19 cellular contexts compared by ENCODE assay signal in the genomic region with DNA sequence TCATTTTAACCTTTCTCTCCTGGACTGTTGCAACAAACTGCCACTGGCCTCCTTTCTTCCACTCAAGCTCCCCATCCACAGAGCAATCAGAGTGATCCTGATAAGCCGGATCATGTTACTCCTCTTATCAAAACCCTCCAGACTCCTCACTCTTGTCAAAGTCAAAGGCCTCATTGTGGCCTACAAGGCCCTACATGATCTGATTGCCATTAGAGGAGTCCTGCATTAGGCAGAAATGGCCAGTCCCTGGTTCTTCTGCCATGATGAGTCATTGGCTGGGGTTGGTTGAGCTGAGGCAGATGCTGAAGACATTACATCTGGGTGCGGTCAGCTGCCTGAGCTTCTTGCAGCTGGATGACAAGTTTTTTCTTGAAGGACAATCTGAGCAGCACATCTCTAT. TPM values are rescaled to one million over a fixed set of nuclear protein-coding genes. Genes with fewer than 3 reads are reported as not detected.
DNase-seq lines count a peak whose midpoint lies in the region; TF ChIP-seq lines count a peak whose summit lies in the region.
"Had no signal": no experiment of that assay in that cellular context is flagged by ENCODE, and none has a peak within 500 bp of the region (broad histone marks: within the 10 kb centered on the region; RNA-seq: fewer than 3 reads in every experiment).

No MANE protein-coding gene starts in this region.

- H3K4me3 Mint-ChIP-seq in MCF 10A (ENCODE audit: unreplicated experiment), result no peak overlapping the region
- H3K4me3 Mint-ChIP-seq: CD14-positive monocyte, H9 had no signal

- no peaks in the 10 kb centered on the region for H3K79me2 ChIP-seq in mammary epithelial cell (ENCODE audit: insufficient read depth, low read length)

- H3K4me1 Mint-ChIP-seq in MCF 10A (ENCODE audit: insufficient read depth, unreplicated experiment), result no peaks in the 10 kb centered on the region
- H3K4me1 Mint-ChIP-seq: CD14-positive monocyte had no signal

- no peak overlapping the region for H3K4me2 ChIP-seq in mammary epithelial cell (ENCODE audit: insufficient read depth, low read depth, low read length)

- in situ Hi-C loops in mammary epithelial cell (cut with MboI; ENCODE audit: low sequenced_read_pairs in 2 of 2), result no loop called here

- H3K4me3 ChIP-seq in mammary epithelial cell (replicated peaks in 1 of 3; ENCODE audit: insufficient read depth in 1 of 3, low read depth in 2 of 3, low read length in 3 of 3), result no peak overlapping the region
- no peak overlapping the region for H3K4me3 ChIP-seq in dorsolateral prefrontal cortex
- H3K4me3 ChIP-seq in tibial artery, result no peak overlapping the region
- H3K4me3 ChIP-seq in uterus, result no peak overlapping the region
- H3K4me3 ChIP-seq: SJCRH30 had no signal

- TF ChIP-seq CTCF in mammary epithelial cell (conservative IDR thresholded peaks at IDR 0.05 in 1 of 2, IDR thresholded peaks at IDR 0.05 in 1 of 2; ENCODE audit: extremely low read depth in 1 of 2, insufficient read depth in 1 of 2, low read depth in 1 of 2, low read length in 2 of 2) (no peak), MCF 10A (IDR thresholded peaks at IDR 0.05; ENCODE audit: unreplicated experiment) (no peak), dorsolateral prefrontal cortex (IDR thresholded peaks at IDR 0.05 in 54 of 56, conservative IDR thresholded peaks at IDR 0.05 in 2 of 56; ENCODE audit: low read depth in 1 of 56, partially characterized antibody in 56 of 56) (no peak), tibial artery (IDR thresholded peaks at IDR 0.05) (no peak), uterus (IDR thresholded peaks at IDR 0.05) (no peak)

- H3K27me3 ChIP-seq in mammary epithelial cell (ENCODE audit: insufficient read depth, low read length) (no peaks in the 10 kb centered on the region), dorsolateral prefrontal cortex (peaks cover 0 to 73% (median 14%) of the 10 kb centered on the region in 45 donors), tibial artery (no peaks in the 10 kb centered on the region), uterus (no peaks in the 10 kb centered on the region)
- H3K27me3 ChIP-seq: SJCRH30 had no signal

- H3K36me3 ChIP-seq in mammary epithelial cell (ENCODE audit: insufficient read depth, low read length), result no peaks in the 10 kb centered on the region
- H3K36me3 ChIP-seq in tibial artery, result no peaks in the 10 kb centered on the region
- H3K36me3 ChIP-seq in uterus, result no peaks in the 10 kb centered on the region
- H3K36me3 ChIP-seq: SJCRH30 had no signal

- intact Hi-C loops in mammary epithelial cell (cut with micrococcal nuclease) (no loop called here), MCF 10A (cut with micrococcal nuclease) (no loop called here), dorsolateral prefrontal cortex (cut with DNase I) (no loop called here), tibial artery (cut with DNase I; ENCODE audit: low total_unique reads) (no loop called here), uterus (cut with DNase I; ENCODE audit: low total_unique reads) (no loop called here)

- CTCF ChIA-PET in mammary epithelial cell (lab: Charles Lee; ENCODE audit: low non-redundant PET) (no interaction called here), MCF 10A (lab: Yijun Ruan, JAX) (no interaction called here)

- POLR2A ChIA-PET in MCF 10A (lab: Yijun Ruan, JAX), result no interaction called here

- BruUV-seq in mammary epithelial cell (replicated peaks; lab: Mats Ljungman, UMichigan) (no TSS peak), MCF 10A (replicated peaks; lab: Mats Ljungman, UMichigan) (no TSS peak)

- no peak overlapping the region for H3K27ac Mint-ChIP-seq in MCF 10A (ENCODE audit: low read depth, unreplicated experiment)
- H3K27ac Mint-ChIP-seq: CD14-positive monocyte, H9 had no signal

- no peak overlapping the region for H3K27ac ChIP-seq in mammary epithelial cell (ENCODE audit: insufficient read depth, low read depth, low read length)
- H3K27ac ChIP-seq in dorsolateral prefrontal cortex, result no peak overlapping the region
- no peak overlapping the region for H3K27ac ChIP-seq in tibial artery
- no peak overlapping the region for H3K27ac ChIP-seq in uterus
- H3K27ac ChIP-seq: SJCRH30 had no signal

- H3K9me3 ChIP-seq in mammary epithelial cell (replicated peaks; ENCODE audit: insufficient read depth, low read length), result no peaks in the 10 kb centered on the region
- H3K9me3 ChIP-seq in tibial artery, result no peaks in the 10 kb centered on the region
- H3K9me3 ChIP-seq in uterus, result no peaks in the 10 kb centered on the region
- H3K9me3 ChIP-seq: SJCRH30 had no signal

- dilution Hi-C loops in mammary epithelial cell (cut with HindIII; ENCODE audit: low sequenced_read_pairs), result no loop called here

- no peak overlapping the region for H3K9ac ChIP-seq in mammary epithelial cell (ENCODE audit: insufficient read depth, low read length)

- TF ChIP-seq POLR2A in erythroblast (IDR thresholded peaks at IDR 0.05; ENCODE audit: low read length) (no peak), uterus (IDR thresholded peaks at IDR 0.05) (no peak)

- DNase-seq in mammary epithelial cell (peak; percentile 32), MCF 10A (ENCODE audit: unreplicated experiment) (no peak), SK-N-DZ (ENCODE audit: low spot score) (peak; percentile 37), erythroblast (lab: John Stamatoyannopoulos, UW) (peak; percentile 28 to 78), dorsolateral prefrontal cortex (no peak), H4 (ENCODE audit: low spot score) (no peak), tibial artery (no peak), uterus (no peak)
- DNase-seq: 8988T, DMS 273 treated with DMSO at 0.1 percent for 48 hours, H9, MV-4-11, NCI-H1417, NCI-H187 treated with DMSO at 0.1 percent for 48 hours, NCI-H2171, NCI-H446, RPMI8226, SJCRH30 had no signal

- H4K20me1 ChIP-seq in mammary epithelial cell (ENCODE audit: insufficient read depth, low read length), result no peaks in the 10 kb centered on the region

- peaks cover 17% of the 10 kb centered on the region for H3K27me3 Mint-ChIP-seq in MCF 10A (ENCODE audit: insufficient read depth, unreplicated experiment)

- H3K4me1 ChIP-seq in mammary epithelial cell (ENCODE audit: insufficient read depth, low read length), result no peaks in the 10 kb centered on the region
- H3K4me1 ChIP-seq in tibial artery, result no peaks in the 10 kb centered on the region
- H3K4me1 ChIP-seq in uterus, result no peaks in the 10 kb centered on the region

- no peak overlapping the region for H2AFZ ChIP-seq in mammary epithelial cell (ENCODE audit: low read depth, low read length)

- H3K36me3 Mint-ChIP-seq in MCF 10A (ENCODE audit: insufficient read depth, unreplicated experiment), result no peaks in the 10 kb centered on the region
- H3K36me3 Mint-ChIP-seq: CD14-positive monocyte had no signal

- H3K9me3 Mint-ChIP-seq in MCF 10A (ENCODE audit: unreplicated experiment), result no peaks in the 10 kb centered on the region

- 92% methylated on average over 1 of the region's 2 CpGs for WGBS in mammary epithelial cell (ENCODE audit: low coverage, missing lambda C conversion rate)

RNA-seq across cellular contexts. Expression of a gene that starts 32.7 kb away (rescaled TPM):
- total RNA-seq in mammary epithelial cell, result 10 to 100 TPM; 54.0 to 57.9 TPM
- 17.7 TPM for polyA plus RNA-seq in mammary epithelial cell
- 87.5 TPM for polyA minus RNA-seq in mammary epithelial cell
- 34.9 and 43.2 TPM in 2 replicates for total RNA-seq in MCF 10A (2022)
- 20.8 and 37.0 TPM in 2 replicates for polyA plus RNA-seq in SK-N-DZ (2014; cell fraction: cytosol; rRNA removed)
- polyA plus RNA-seq in SK-N-DZ (2014; cell fraction: nucleus; rRNA removed), result 16.3 and 30.5 TPM in 2 replicates
- total RNA-seq in dorsolateral prefrontal cortex, result 10 to 100 TPM; 35.0 to 72.8 (median 52.6) TPM
- 19.8 and 21.7 TPM in 2 replicates for total RNA-seq in H4 (2014; rRNA removed; shearing (Covaris generic))
- 10 to 100 TPM in 3 of 4 donors, 1 to 10 TPM in 1; 7.9 to 76.0 (median 40.7) TPM for total RNA-seq in uterus

Comparison
In these comparisons a context has a peak if more than half of its experiments do, and no peak if none do; other contexts are left out.
1. DNase-seq: peak in mammary epithelial cell (single experiment), SK-N-DZ (single experiment) and erythroblast (2 of 2); none in MCF 10A (single experiment), dorsolateral prefrontal cortex (0 of 10), H4 (single experiment), tibial artery (0 of 2) and uterus (0 of 2).